ENCODE assay signal across 16 cellular contexts in genomic region chr16:17360810-17361209, GRCh38.
DNase-seq lines count a peak whose midpoint lies in the region; ATAC-seq, FAIRE-seq and TF ChIP-seq lines count a peak whose summit lies in the region.
"Had no signal": no experiment of that assay in that cellular context is flagged by ENCODE, and none has a peak within 500 bp of the region (broad histone marks: within the 10 kb centered on the region; RNA-seq: fewer than 3 reads in every experiment).

No MANE protein-coding gene starts in this region.

- H2BK20ac ChIP-seq in H1 (ENCODE audit: low read length): no peak overlapping the region

- 88 to 94% (median 92%) methylated on average over 5 to 6 of the region's 6 CpGs for WGBS in heart left ventricle, 4 donors
- WGBS in right cardiac atrium: 86% methylated on average over 6 of the region's 6 CpGs
- 98% methylated on average over 6 of the region's 6 CpGs; no CpG with 5 or more reads in 1 of the 2 experiments for WGBS in H1 (ENCODE audit: extremely low coverage in 1 of 2, insufficient coverage in 1 of 2, insufficient read length in 1 of 2, insufficient replicate concordance in 2 of 2, low coverage in 1 of 2, low lambda C conversion rate in 2 of 2, missing lambda C conversion rate in 1 of 2), 2 experiments
- WGBS in upper lobe of left lung, 2 donors: 71 to 91% methylated on average over 4 to 6 of the region's 6 CpGs

- no peaks in the 10 kb centered on the region for H3K36me3 ChIP-seq in heart left ventricle
- H3K36me3 ChIP-seq in H1 (ENCODE audit: control insufficient read depth in 2 of 4, insufficient read depth in 4 of 4, low read length in 3 of 4): no peaks in the 10 kb centered on the region
- no peaks in the 10 kb centered on the region for H3K36me3 ChIP-seq in upper lobe of left lung
- H3K36me3 ChIP-seq: transverse colon had no signal

- H3K79me1 ChIP-seq in H1 (ENCODE audit: low read depth, low read length): no peaks in the 10 kb centered on the region

- TF ChIP-seq EP300 in H1 (IDR thresholded peaks at IDR 0.05; ENCODE audit: borderline replicate concordance in 1 of 2, low read depth in 2 of 2, low read length in 2 of 2) (no peak), upper lobe of left lung (IDR thresholded peaks at IDR 0.05) (peak in 1 of 4 donors; percentile 21)

- no peak for FAIRE-seq in H1 (lab: Jason Lieb, UNC)

- no peaks in the 10 kb centered on the region for H3K79me2 ChIP-seq in H1 (ENCODE audit: control insufficient read depth in 1 of 2, insufficient read depth in 2 of 2, low read length in 2 of 2)

- H2BK12ac ChIP-seq in H1 (ENCODE audit: low read depth, low read length): no peak overlapping the region

- no peak overlapping the region for H2BK120ac ChIP-seq in H1 (replicated peaks; ENCODE audit: low read depth, low read length)

- no peak for TF ChIP-seq RAD21 in H1 (IDR thresholded peaks at IDR 0.05 in 1 of 2, conservative IDR thresholded peaks at IDR 0.05 in 1 of 2; ENCODE audit: low read depth in 2 of 2, low read length in 2 of 2)

- H3K4ac ChIP-seq in H1 (replicated peaks; ENCODE audit: insufficient read length, low read depth, low read length): no peak overlapping the region

- H3K27ac ChIP-seq in heart left ventricle (no peak overlapping the region), right cardiac atrium (ENCODE audit: low read length) (no peak overlapping the region), H1 (ENCODE audit: low read depth, low read length) (no peak overlapping the region), upper lobe of left lung (peak overlapping the region in 1 of 4 donors; percentile 1)
- H3K27ac ChIP-seq: psoas muscle, RWPE1, transverse colon had no signal

- H3K4me3 Mint-ChIP-seq in activated naive CD4-positive, alpha-beta T cell treated with anti-CD3 and anti-CD28 coated beads for 36 hours: no peak overlapping the region

- H3K9ac ChIP-seq in H1 (replicated peaks in 1 of 4; ENCODE audit: extremely low read depth in 1 of 4, low read depth in 3 of 4, low read length in 3 of 4): no peak overlapping the region

- H3K9me3 ChIP-seq in heart left ventricle (no peaks in the 10 kb centered on the region), right cardiac atrium (ENCODE audit: control insufficient read depth, low read length) (no peaks in the 10 kb centered on the region), H1 (ENCODE audit: insufficient read depth in 2 of 2, low read depth in 1 of 2, low read length in 1 of 2) (no peaks in the 10 kb centered on the region), upper lobe of left lung (no peaks in the 10 kb centered on the region)
- H3K9me3 ChIP-seq: psoas muscle, transverse colon had no signal

- H3K27me3 ChIP-seq in heart left ventricle (no peaks in the 10 kb centered on the region), right cardiac atrium (ENCODE audit: control insufficient read depth, insufficient read depth) (no peaks in the 10 kb centered on the region), H1 (replicated peaks in 1 of 4; ENCODE audit: control insufficient read depth in 3 of 4, extremely low read depth in 1 of 4, insufficient read depth in 3 of 4, low read length in 3 of 4) (no peaks in the 10 kb centered on the region), upper lobe of left lung (no peaks in the 10 kb centered on the region)
- H3K27me3 ChIP-seq: transverse colon had no signal

- H3K27ac Mint-ChIP-seq in activated naive CD4-positive, alpha-beta T cell treated with anti-CD3 and anti-CD28 coated beads for 36 hours: no peak overlapping the region

- no peaks in the 10 kb centered on the region for H3K27me3 Mint-ChIP-seq in activated naive CD4-positive, alpha-beta T cell treated with anti-CD3 and anti-CD28 coated beads for 36 hours (ENCODE audit: low read depth)

- H2AFZ ChIP-seq in H1 (ENCODE audit: low read length): no peak overlapping the region

- H2BK15ac ChIP-seq in H1 (ENCODE audit: low read length): no peak overlapping the region

- H3K14ac ChIP-seq in H1 (ENCODE audit: insufficient read length): no peak overlapping the region

- no peak for DNase-seq in heart left ventricle
- DNase-seq in right cardiac atrium: no peak
- DNase-seq in RPMI8226: peak; percentile 13
- no peak for DNase-seq in H1 (ENCODE audit: low read depth in 1 of 2, low spot score in 2 of 2)
- peak in 1 of 2 donors; percentile 65 for DNase-seq in upper lobe of left lung
- DNase-seq in NCI-H2171 (lab: John Stamatoyannopoulos, UW): no peak
- DNase-seq in activated naive CD4-positive, alpha-beta T cell treated with anti-CD3 and anti-CD28 coated beads for 36 hours: no peak
- DNase-seq: cerebellar nuclear complex, KBM-7, NCI-H146, NCI-H510A treated with DMSO at 0.1 percent for 48 hours, psoas muscle, transverse colon had no signal

- POLR2A ChIA-PET in H1 (lab: Charles Lee; ENCODE audit: partially characterized antibody): no interaction called here

- H3K4me1 ChIP-seq in heart left ventricle: peaks cover 0 to 59% (median 5%) of the 10 kb centered on the region in 12 donors
- peaks cover 14% of the 10 kb centered on the region for H3K4me1 ChIP-seq in right cardiac atrium (ENCODE audit: control insufficient read depth, insufficient read depth, low read length)
- peaks cover 0 to 4% (median 3%) of the 10 kb centered on the region in 4 experiments; a peak in 5 of 7 replicates for H3K4me1 ChIP-seq in H1 (replicated peaks in 1 of 4; ENCODE audit: control insufficient read depth in 3 of 4, insufficient read depth in 4 of 4, low read length in 3 of 4)
- H3K4me1 ChIP-seq in upper lobe of left lung: peaks cover 34 to 59% (median 45%) of the 10 kb centered on the region in 4 donors

- no peak overlapping the region for H3K4me3 ChIP-seq in heart left ventricle
- no peak overlapping the region for H3K4me3 ChIP-seq in right cardiac atrium (ENCODE audit: low read length)
- no peak overlapping the region for H3K4me3 ChIP-seq in H1 (ENCODE audit: extremely low read depth in 1 of 4, insufficient read depth in 2 of 4, low read depth in 3 of 4, low read length in 4 of 4)
- no peak overlapping the region for H3K4me3 ChIP-seq in upper lobe of left lung
- H3K4me3 ChIP-seq: psoas muscle, transverse colon had no signal

- peaks cover 81% of the 10 kb centered on the region for H3K4me1 Mint-ChIP-seq in activated naive CD4-positive, alpha-beta T cell treated with anti-CD3 and anti-CD28 coated beads for 36 hours (ENCODE audit: low read depth)

- H3K36me3 Mint-ChIP-seq in activated naive CD4-positive, alpha-beta T cell treated with anti-CD3 and anti-CD28 coated beads for 36 hours (ENCODE audit: low read depth): peaks cover 1% of the 10 kb centered on the region

- no peak for TF ChIP-seq POLR2A in heart left ventricle (IDR thresholded peaks at IDR 0.05)
- TF ChIP-seq POLR2A in H1 (IDR thresholded peaks at IDR 0.05; ENCODE audit: control extremely low read depth in 1 of 2, low read depth in 2 of 2, low read length in 2 of 2): no peak
- TF ChIP-seq POLR2A in upper lobe of left lung (IDR thresholded peaks at IDR 0.05): no peak
- TF ChIP-seq POLR2A in GM18505 (IDR thresholded peaks at IDR 0.05; ENCODE audit: borderline replicate concordance, extremely low read depth, insufficient read depth, insufficient read length): no peak

- no peak overlapping the region for H4K91ac ChIP-seq in H1 (replicated peaks; ENCODE audit: insufficient read length, low read length)

- H4K20me1 ChIP-seq in H1 (replicated peaks in 1 of 2; ENCODE audit: control insufficient read depth in 1 of 2, insufficient read depth in 2 of 2, low read length in 2 of 2): no peaks in the 10 kb centered on the region

- CTCF ChIA-PET in H1 (lab: Charles Lee; ENCODE audit: partially characterized antibody): interaction anchor here (0.6 to 1.6 kb wide), 2 partner anchors 12 to 102 kb away, joined by 4 to 6 read pairs; no protein-coding TSS in a partner anchor
- CTCF ChIA-PET in activated naive CD4-positive, alpha-beta T cell treated with anti-CD3 and anti-CD28 coated beads for 36 hours (lab: Charles Lee): interaction anchor here (2.3 to 2.6 kb wide), 2 partner anchors 14 to 107 kb away, joined by 7 to 8 read pairs; no protein-coding TSS in a partner anchor

- H4K5ac ChIP-seq in H1 (ENCODE audit: insufficient read length, low read depth, low read length): no peak overlapping the region

- H3K23ac ChIP-seq in H1 (ENCODE audit: insufficient read length): no peak overlapping the region

- H2AK5ac ChIP-seq in H1 (ENCODE audit: low read depth, low read length): peak overlapping the region; percentile 17; the same call in 1 of the 2 replicates

- no peaks in the 10 kb centered on the region for H3K9me3 Mint-ChIP-seq in activated naive CD4-positive, alpha-beta T cell treated with anti-CD3 and anti-CD28 coated beads for 36 hours

- no peak overlapping the region for H3K56ac ChIP-seq in H1 (replicated peaks; ENCODE audit: insufficient read length, low read depth, low read length)

- no peak overlapping the region for H3K4me2 ChIP-seq in H1 (ENCODE audit: insufficient read depth in 1 of 2, low read depth in 2 of 2, low read length in 2 of 2)

- H3K23me2 ChIP-seq in H1 (ENCODE audit: low read depth, low read length): no peaks in the 10 kb centered on the region

- TF ChIP-seq CTCF in heart left ventricle (IDR thresholded peaks at IDR 0.05) (no peak), H1 (IDR thresholded peaks at IDR 0.05; ENCODE audit: control extremely low read depth in 1 of 3, insufficient read depth in 1 of 3, low read depth in 1 of 3, low read length in 3 of 3) (no peak), upper lobe of left lung (IDR thresholded peaks at IDR 0.05) (no peak)

- H4K8ac ChIP-seq in H1 (ENCODE audit: extremely low read depth, insufficient read depth, low read length): no peak overlapping the region

- ATAC-seq in heart left ventricle (peak in 3 of 4 donors; percentile 28 to 68 (median 29)), right cardiac atrium (no peak), upper lobe of left lung (ENCODE audit: low FRiP score in 2 of 2) (peak; percentile 34 to 64), GM18505 (IDR thresholded peaks at IDR 0.05; ENCODE audit: unreplicated experiment) (no peak)
- ATAC-seq: activated naive CD4-positive, alpha-beta T cell treated with anti-CD3 and anti-CD28 coated beads, Interleukin-2, amount 50 U/mL, for 72 hours; psoas muscle had no signal

- H2BK5ac ChIP-seq in H1 (ENCODE audit: low read depth, low read length): no peak overlapping the region

- no peak overlapping the region for H3K18ac ChIP-seq in H1 (ENCODE audit: extremely low read depth, low read length)

- intact Hi-C loops in heart left ventricle (cut with DNase I) (no loop called here), right cardiac atrium (cut with DNase I) (loop anchor here in 1 of 4 donors (10.0 kb wide), 1 partner anchor 104 kb away; no protein-coding TSS in a partner anchor)
- intact Hi-C loops in activated naive CD4-positive, alpha-beta T cell treated with anti-CD3 and anti-CD28 coated beads for 36 hours (cut with micrococcal nuclease): loop anchor here (2.0 to 5.0 kb wide), 4 partner anchors 14 to 106 kb away; no protein-coding TSS in a partner anchor

TF ChIP-seq in H1, 55 proteins besides CTCF, POLR2A, EP300 and RAD21 (continues in another document):
- TF ChIP-seq RNF2 (IDR thresholded peaks at IDR 0.05; ENCODE audit: borderline replicate concordance, low read depth, low read length, missing control alignments, poor library complexity, severe bottlenecking) (no peak), NRF1 (IDR thresholded peaks at IDR 0.05; ENCODE audit: low read depth, low read length) (no peak)

Comparison
In these comparisons a context has a peak if more than half of its experiments do, and no peak if none do; other contexts are left out.
1. ATAC-seq: peak in heart left ventricle (3 of 4) and upper lobe of left lung (2 of 2); none in right cardiac atrium (0 of 2) and GM18505 (single experiment).